ENCODE assay signal across 12 cellular contexts in the genomic region with DNA sequence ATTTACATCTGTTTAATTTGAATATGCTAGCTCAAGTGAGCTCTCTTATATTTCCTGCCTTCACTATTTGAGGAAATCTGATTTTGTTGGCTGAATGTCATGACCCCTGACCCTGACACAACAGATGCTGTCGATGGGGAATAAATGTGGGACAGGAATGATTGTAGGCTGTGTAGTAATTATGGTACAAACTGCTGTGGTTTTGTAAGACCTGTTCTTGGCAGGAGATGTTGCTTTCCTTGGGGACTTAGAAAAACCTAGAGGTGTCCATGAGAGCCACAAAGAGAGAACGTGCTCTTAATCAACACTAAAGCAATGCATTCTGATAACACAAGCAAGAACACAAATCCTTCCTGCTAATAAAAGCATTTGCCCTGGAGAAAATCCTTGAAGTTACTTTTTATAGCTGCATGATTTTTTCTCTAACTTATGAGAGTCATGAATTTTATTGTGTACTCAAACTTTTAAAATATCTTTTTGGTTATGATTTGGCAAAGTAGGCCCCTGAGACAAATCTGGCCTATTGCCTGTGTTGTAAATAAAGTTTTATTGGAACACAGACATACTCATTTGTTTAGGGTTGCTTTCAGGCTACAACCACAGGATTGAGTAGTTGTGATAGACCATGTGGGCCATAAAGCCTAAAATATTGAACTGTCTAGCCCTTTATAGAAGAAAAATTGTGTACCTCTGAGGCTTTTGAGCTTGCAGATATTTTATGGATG.
DNase-seq lines count a peak whose midpoint lies in the region; ATAC-seq, FAIRE-seq and TF ChIP-seq lines count a peak whose summit lies in the region.
"Had no signal": no experiment of that assay in that cellular context is flagged by ENCODE, and none has a peak within 500 bp of the region (broad histone marks: within the 10 kb centered on the region; RNA-seq: fewer than 3 reads in every experiment).

No MANE protein-coding gene starts in this region.

- no peaks in the 10 kb centered on the region for H3K27me3 Mint-ChIP-seq in astrocyte (ENCODE audit: low read depth, unreplicated experiment)
- no peaks in the 10 kb centered on the region for H3K27me3 Mint-ChIP-seq in stimulated activated memory B cell treated with anti-CD40 and anti-IgM and Interleukin-4, amounts not matched to agents 10 μg/mL and 1 μg/mL and 100 μg/mL, for 72 hours
- H3K27me3 Mint-ChIP-seq: activated naive CD8-positive, alpha-beta T cell treated with anti-CD3 and anti-CD28 coated beads, Interleukin-2, amount 10 ng/mL, durations not matched to agents 7 days and 5 days had no signal

- intact Hi-C loops in heart right ventricle (cut with DNase I), result no loop called here

- peak; percentile 44 for ATAC-seq in HG02885 (IDR thresholded peaks at IDR 0.05; ENCODE audit: poor library complexity, unreplicated experiment)
- ATAC-seq in heart right ventricle, result peak in 6 of 8 donors; percentile 29 to 76 (median 54)
- ATAC-seq in stimulated activated memory B cell treated with anti-CD40 and anti-IgM and Interleukin-4, amounts not matched to agents 10 μg/mL and 1 μg/mL and 100 μg/mL, for 72 hours, result no peak

- TF ChIP-seq POLR2A in Peyer's patch (IDR thresholded peaks at IDR 0.05), result no peak

- H2AFZ ChIP-seq in astrocyte (ENCODE audit: low read depth, low read length), result no peak overlapping the region

- H3K36me3 Mint-ChIP-seq in astrocyte (ENCODE audit: low read depth, unreplicated experiment), result no peaks in the 10 kb centered on the region
- peaks cover 18% of the 10 kb centered on the region for H3K36me3 Mint-ChIP-seq in stimulated activated memory B cell treated with anti-CD40 and anti-IgM and Interleukin-4, amounts not matched to agents 10 μg/mL and 1 μg/mL and 100 μg/mL, for 72 hours

- H3K9me3 ChIP-seq in astrocyte (ENCODE audit: insufficient read depth, low read depth, low read length), result no peaks in the 10 kb centered on the region
- H3K9me3 ChIP-seq in heart right ventricle, result no peaks in the 10 kb centered on the region
- no peaks in the 10 kb centered on the region for H3K9me3 ChIP-seq in Peyer's patch

- peaks cover 64% of the 10 kb centered on the region for H3K79me2 ChIP-seq in astrocyte (ENCODE audit: insufficient read depth, low read length)

- no peak for FAIRE-seq in astrocyte (lab: Jason Lieb, UNC)

- H3K27me3 ChIP-seq in astrocyte (ENCODE audit: insufficient read depth, low read length) (no peaks in the 10 kb centered on the region), heart right ventricle (no peaks in the 10 kb centered on the region), Peyer's patch (no peaks in the 10 kb centered on the region)

- H3K4me1 Mint-ChIP-seq in astrocyte (ENCODE audit: low read depth, unreplicated experiment), result peaks cover 17% of the 10 kb centered on the region
- H3K4me1 Mint-ChIP-seq in stimulated activated memory B cell treated with anti-CD40 and anti-IgM and Interleukin-4, amounts not matched to agents 10 μg/mL and 1 μg/mL and 100 μg/mL, for 72 hours, result peaks cover 54% of the 10 kb centered on the region

- peaks cover 11% of the 10 kb centered on the region for H4K20me1 ChIP-seq in astrocyte (ENCODE audit: insufficient read depth, low read length)

- H3K9me3 Mint-ChIP-seq in astrocyte (ENCODE audit: unreplicated experiment), result no peaks in the 10 kb centered on the region
- no peaks in the 10 kb centered on the region for H3K9me3 Mint-ChIP-seq in stimulated activated memory B cell treated with anti-CD40 and anti-IgM and Interleukin-4, amounts not matched to agents 10 μg/mL and 1 μg/mL and 100 μg/mL, for 72 hours

- H3K4me1 ChIP-seq in astrocyte (ENCODE audit: insufficient read depth, low read length) (peaks cover 3% of the 10 kb centered on the region), heart right ventricle (peaks cover 0 to 31% (median 11%) of the 10 kb centered on the region in 9 donors), Peyer's patch (no peaks in the 10 kb centered on the region)

- no peak overlapping the region for H3K27ac ChIP-seq in astrocyte (ENCODE audit: low read depth, low read length)
- peak overlapping the region in 2 of 10 donors; percentile 30 to 38 for H3K27ac ChIP-seq in heart right ventricle
- H3K27ac ChIP-seq in Peyer's patch, result no peak overlapping the region
- H3K27ac ChIP-seq: HL-60 had no signal

- TF ChIP-seq CTCF in astrocyte (IDR thresholded peaks at IDR 0.05; ENCODE audit: insufficient read depth, low read depth, low read length), result no peak
- no peak for TF ChIP-seq CTCF in heart right ventricle (IDR thresholded peaks at IDR 0.05)
- no peak for TF ChIP-seq CTCF in Peyer's patch (IDR thresholded peaks at IDR 0.05)

- no peak overlapping the region for H3K9ac ChIP-seq in astrocyte (ENCODE audit: low read length)

- DNase-seq in astrocyte (ENCODE audit: low read depth) (peak; percentile 42), heart right ventricle (peak in 1 of 2 donors; percentile 7), hepatic stellate cell (ENCODE audit: low spot score) (no peak), Peyer's patch (no peak)
- DNase-seq in activated CD8-positive, alpha-beta memory T cell treated with anti-CD3 and anti-CD28 coated beads, Interleukin-2, amount 50 U/mL, for 48 hours, result no peak
- DNase-seq in central memory CD4-positive, alpha-beta T cell, result no peak
- DNase-seq: activated naive CD8-positive, alpha-beta T cell treated with anti-CD3 and anti-CD28 coated beads, Interleukin-2, amount 10 ng/mL, durations not matched to agents 7 days and 5 days; MM.1S; NCI-H510A had no signal

- no peak overlapping the region for H3K27ac Mint-ChIP-seq in astrocyte (ENCODE audit: unreplicated experiment)
- H3K27ac Mint-ChIP-seq in stimulated activated memory B cell treated with anti-CD40 and anti-IgM and Interleukin-4, amounts not matched to agents 10 μg/mL and 1 μg/mL and 100 μg/mL, for 72 hours, result peak overlapping the region; percentile 51
- H3K27ac Mint-ChIP-seq: activated naive CD8-positive, alpha-beta T cell treated with anti-CD3 and anti-CD28 coated beads, Interleukin-2, amount 10 ng/mL, durations not matched to agents 7 days and 5 days had no signal

- no peak overlapping the region for H3K4me3 ChIP-seq in astrocyte (ENCODE audit: insufficient read depth, low read depth, low read length)
- no peak overlapping the region for H3K4me3 ChIP-seq in heart right ventricle
- no peak overlapping the region for H3K4me3 ChIP-seq in Peyer's patch

- no peak overlapping the region for H3K4me2 ChIP-seq in astrocyte (ENCODE audit: low read length)

- H3K4me3 Mint-ChIP-seq in astrocyte (ENCODE audit: unreplicated experiment), result no peak overlapping the region
- H3K4me3 Mint-ChIP-seq in stimulated activated memory B cell treated with anti-CD40 and anti-IgM and Interleukin-4, amounts not matched to agents 10 μg/mL and 1 μg/mL and 100 μg/mL, for 72 hours, result no peak overlapping the region
- H3K4me3 Mint-ChIP-seq: activated naive CD8-positive, alpha-beta T cell treated with anti-CD3 and anti-CD28 coated beads, Interleukin-2, amount 10 ng/mL, durations not matched to agents 7 days and 5 days had no signal

- H3K36me3 ChIP-seq in astrocyte (ENCODE audit: insufficient read depth, low read length), result no peaks in the 10 kb centered on the region
- H3K36me3 ChIP-seq in heart right ventricle, result no peaks in the 10 kb centered on the region
- H3K36me3 ChIP-seq in Peyer's patch, result no peaks in the 10 kb centered on the region

- WGBS in heart right ventricle, 2 donors, result 18 to 21% methylated on average over 2 of the region's 2 CpGs
